In genomic region chr3:169448501-169448900, GRCh38 we compare ENCODE assay signal across 24 cellular contexts.
DNase-seq lines count a peak whose midpoint lies in the region; ATAC-seq and TF ChIP-seq lines count a peak whose summit lies in the region.
"Had no signal": no experiment of that assay in that cellular context is flagged by ENCODE, and none has a peak within 500 bp of the region (broad histone marks: within the 10 kb centered on the region; RNA-seq: fewer than 3 reads in every experiment).

No MANE protein-coding gene starts in this region.

- H3K27me3 ChIP-seq in mammary epithelial cell (ENCODE audit: insufficient read depth, low read length), result no peaks in the 10 kb centered on the region
- H3K27me3 ChIP-seq in esophagus squamous epithelium, result no peaks in the 10 kb centered on the region
- H3K27me3 ChIP-seq in trophoblast cell (ENCODE audit: insufficient read depth, low read length), result no peaks in the 10 kb centered on the region
- H3K27me3 ChIP-seq: SJSA1 had no signal

- no peak for ATAC-seq in GM18520 (IDR thresholded peaks at IDR 0.05; ENCODE audit: unreplicated experiment)
- ATAC-seq: CD8-positive, alpha-beta T cell; T-cell had no signal

- H3K27ac ChIP-seq in mammary epithelial cell (ENCODE audit: insufficient read depth, low read depth, low read length), result no peak overlapping the region
- H3K27ac ChIP-seq in esophagus squamous epithelium, result peak overlapping the region; percentile 21 to 68 (median 44)
- no peak overlapping the region for H3K27ac ChIP-seq in trophoblast cell (ENCODE audit: low read depth, low read length)
- H3K27ac ChIP-seq: C4-2B, HL-60, SJSA1 had no signal

- WGBS in mammary epithelial cell (ENCODE audit: low coverage, missing lambda C conversion rate), result 68% methylated on average over 2 of the region's 2 CpGs
- WGBS in esophagus squamous epithelium, 2 donors, result 43 to 55% methylated on average over 2 of the region's 2 CpGs
- no CpG with 5 or more reads among the region's 2 CpGs for WGBS in trophoblast cell (ENCODE audit: extremely low coverage, insufficient coverage, insufficient read length)

- no peak overlapping the region for H3K4me3 ChIP-seq in mammary epithelial cell (replicated peaks in 1 of 3; ENCODE audit: insufficient read depth in 1 of 3, low read depth in 2 of 3, low read length in 3 of 3)
- H3K4me3 ChIP-seq in esophagus squamous epithelium, result no peak overlapping the region
- H3K4me3 ChIP-seq in trophoblast cell (ENCODE audit: low read depth, low read length), result no peak overlapping the region
- H3K4me3 ChIP-seq: SJSA1 had no signal

- H3K9ac ChIP-seq in mammary epithelial cell (ENCODE audit: insufficient read depth, low read length) (no peak overlapping the region), trophoblast cell (ENCODE audit: low read length) (no peak overlapping the region)

- H4K12ac ChIP-seq in trophoblast cell (ENCODE audit: low read depth, low read length), result no peak overlapping the region

- CTCF ChIA-PET in mammary epithelial cell (lab: Charles Lee; ENCODE audit: low non-redundant PET), result no interaction called here

- H3K79me1 ChIP-seq in trophoblast cell (ENCODE audit: low read length), result no peaks in the 10 kb centered on the region

- in situ Hi-C loops in mammary epithelial cell (cut with MboI; ENCODE audit: low sequenced_read_pairs in 2 of 2), result no loop called here

- H3K23ac ChIP-seq in trophoblast cell (ENCODE audit: low read length), result no peak overlapping the region

- BruUV-seq in mammary epithelial cell (replicated peaks; lab: Mats Ljungman, UMichigan), result no TSS peak

- H4K20me1 ChIP-seq in mammary epithelial cell (ENCODE audit: insufficient read depth, low read length), result no peaks in the 10 kb centered on the region

- no peak overlapping the region for H3K4ac ChIP-seq in trophoblast cell (ENCODE audit: low read depth, low read length)

- peak; percentile 35 for DNase-seq in HT1080 (ENCODE audit: low read depth)
- peak; percentile 28 for DNase-seq in mammary epithelial cell
- DNase-seq in esophagus squamous epithelium (lab: John Stamatoyannopoulos, UW), result no peak
- peak; percentile 14 for DNase-seq in iris pigment epithelial cell (ENCODE audit: low read depth)
- no peak for DNase-seq in stimulated activated CD4-positive, alpha-beta T cell treated with anti-CD3 and anti-CD28 coated beads, Interleukin-2, amount 100 ng/mL, for 24 hours
- DNase-seq in trophoblast cell, result no peak
- DNase-seq: Caco-2; CD8-positive, alpha-beta T cell; DMS79; EL; GF-D8; H7; Karpas-422; NCI-H1105 treated with DMSO at 0.1 percent for 48 hours; NCI-H146; NCI-H2029; NCI-H526 treated with DMSO at 0.1 percent for 48 hours; Right ventricle myocardium superior; RPMI8226; T-cell had no signal

- no peak overlapping the region for H4K8ac ChIP-seq in trophoblast cell (ENCODE audit: low read depth, low read length)

- H2BK120ac ChIP-seq in trophoblast cell (ENCODE audit: insufficient read depth, low read length, poor library complexity), result no peak overlapping the region

- H2BK12ac ChIP-seq in trophoblast cell (ENCODE audit: low read length), result no peak overlapping the region

- no peak overlapping the region for H2BK5ac ChIP-seq in trophoblast cell (ENCODE audit: low read depth, low read length, poor library complexity)

- H2AK5ac ChIP-seq in trophoblast cell (ENCODE audit: low read length), result no peak overlapping the region

- no peaks in the 10 kb centered on the region for H3K79me2 ChIP-seq in mammary epithelial cell (ENCODE audit: insufficient read depth, low read length)
- no peaks in the 10 kb centered on the region for H3K79me2 ChIP-seq in trophoblast cell (ENCODE audit: control insufficient read depth, insufficient read depth, low read length, poor library complexity)

- intact Hi-C loops in mammary epithelial cell (cut with micrococcal nuclease), result no loop called here
- intact Hi-C loops in esophagus squamous epithelium (cut with DNase I), result no loop called here

- H3K9me3 ChIP-seq in mammary epithelial cell (replicated peaks; ENCODE audit: insufficient read depth, low read length) (peaks cover 4% of the 10 kb centered on the region), esophagus squamous epithelium (no peaks in the 10 kb centered on the region), trophoblast cell (ENCODE audit: insufficient read depth, low read depth, low read length) (peaks cover 2% of the 10 kb centered on the region)
- H3K9me3 ChIP-seq: SJSA1 had no signal

- H2AFZ ChIP-seq in mammary epithelial cell (ENCODE audit: low read depth, low read length), result no peak overlapping the region
- no peak overlapping the region for H2AFZ ChIP-seq in trophoblast cell (ENCODE audit: insufficient read depth, low read length, poor library complexity)

- dilution Hi-C loops in mammary epithelial cell (cut with HindIII; ENCODE audit: low sequenced_read_pairs), result no loop called here

- H3K4me2 ChIP-seq in mammary epithelial cell (ENCODE audit: insufficient read depth, low read depth, low read length) (no peak overlapping the region), trophoblast cell (ENCODE audit: low read length) (no peak overlapping the region)

- H3K4me1 ChIP-seq in mammary epithelial cell (ENCODE audit: insufficient read depth, low read length), result no peaks in the 10 kb centered on the region
- peaks cover 0 to 48% (median 17%) of the 10 kb centered on the region in 3 donors for H3K4me1 ChIP-seq in esophagus squamous epithelium
- H3K4me1 ChIP-seq in trophoblast cell (ENCODE audit: control insufficient read depth in 1 of 2, insufficient read depth in 2 of 2, low read length in 2 of 2), result no peaks in the 10 kb centered on the region
- H3K4me1 ChIP-seq: Caco-2, SJSA1 had no signal

- no peak for TF ChIP-seq POLR2A in esophagus squamous epithelium (IDR thresholded peaks at IDR 0.05)

- no peak for TF ChIP-seq CTCF in mammary epithelial cell (conservative IDR thresholded peaks at IDR 0.05 in 1 of 2, IDR thresholded peaks at IDR 0.05 in 1 of 2; ENCODE audit: extremely low read depth in 1 of 2, insufficient read depth in 1 of 2, low read depth in 1 of 2, low read length in 2 of 2)
- TF ChIP-seq CTCF in esophagus squamous epithelium (IDR thresholded peaks at IDR 0.05), result no peak

- no peak overlapping the region for H3K14ac ChIP-seq in trophoblast cell (ENCODE audit: low read length)

- no peak overlapping the region for H4K91ac ChIP-seq in trophoblast cell (ENCODE audit: low read depth, low read length)

- no peak overlapping the region for H3K18ac ChIP-seq in trophoblast cell (ENCODE audit: low read length)

- H3K36me3 ChIP-seq in mammary epithelial cell (ENCODE audit: insufficient read depth, low read length) (no peaks in the 10 kb centered on the region), esophagus squamous epithelium (no peaks in the 10 kb centered on the region), trophoblast cell (ENCODE audit: control insufficient read depth in 1 of 2, insufficient read depth in 2 of 2, low read length in 2 of 2) (no peaks in the 10 kb centered on the region)
- H3K36me3 ChIP-seq: SJSA1 had no signal

Comparison
In these comparisons a context has a peak if more than half of its experiments do, and no peak if none do; other contexts are left out.
1. DNase-seq: peak in HT1080 (single experiment), mammary epithelial cell (single experiment) and iris pigment epithelial cell (single experiment); none in esophagus squamous epithelium (single experiment), stimulated activated CD4-positive, alpha-beta T cell treated with anti-CD3 and anti-CD28 coated beads, Interleukin-2, amount 100 ng/mL, for 24 hours (0 of 2) and trophoblast cell (0 of 2).
2. H3K27ac ChIP-seq: peak in esophagus squamous epithelium (4 of 4); none in mammary epithelial cell (single experiment) and trophoblast cell (single experiment).